In the genomic region with DNA sequence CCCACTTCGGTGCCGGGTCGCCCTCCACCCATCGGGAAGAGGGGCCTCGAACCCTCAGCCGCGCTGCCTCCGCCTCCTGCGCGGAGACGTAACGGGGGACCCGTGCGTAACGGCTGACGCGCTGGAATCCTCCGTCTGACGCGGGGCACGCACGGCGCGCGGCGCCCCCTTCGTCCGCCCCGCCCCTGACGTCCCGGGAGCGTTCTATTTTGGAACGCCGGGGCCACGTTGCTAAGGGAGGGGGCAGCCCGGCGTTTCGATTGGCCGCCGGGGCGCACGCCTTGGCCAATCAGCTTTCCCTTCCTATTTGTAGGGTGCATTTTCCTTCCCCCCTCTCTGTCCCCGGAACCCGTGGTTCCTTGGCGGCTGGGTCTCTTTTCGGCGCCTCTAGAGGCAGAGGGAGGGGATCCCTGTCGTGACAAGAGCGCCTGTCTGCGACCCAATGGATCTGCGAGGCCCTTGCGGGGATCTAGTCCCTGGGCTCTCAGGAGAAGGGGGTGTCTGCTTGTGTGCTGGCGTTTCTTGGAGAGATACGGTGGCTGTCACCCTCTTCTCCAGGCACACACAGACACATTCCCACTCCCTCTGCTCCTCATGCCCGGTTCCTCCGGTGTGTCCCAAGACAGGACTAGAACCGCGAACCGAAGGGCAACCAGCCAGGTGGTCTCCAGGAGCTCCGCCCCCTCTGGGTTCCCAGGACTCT, we compare ENCODE assay signal across 8 cellular contexts. TPM values are rescaled to one million over a fixed set of nuclear protein-coding genes. Genes with fewer than 3 reads are reported as not detected.
DNase-seq lines count a peak whose midpoint lies in the region; ATAC-seq and TF ChIP-seq lines count a peak whose summit lies in the region.

No MANE protein-coding gene starts in this region.

- ATAC-seq in GM21717 (IDR thresholded peaks at IDR 0.05; ENCODE audit: unreplicated experiment) = peak; percentile 54
- ATAC-seq in esophagus mucosa = peak; percentile 82

- in situ Hi-C loops in KBM-7 (cut with MboI; ENCODE audit: low pct_unique_long_range_greater_than_20kb, low sequenced_read_pairs) = no loop called here

- DNase-seq in DMS114 treated with DMSO at 0.1 percent for 48 hours (lab: John Stamatoyannopoulos, UW; ENCODE audit: unreplicated experiment) = peak; percentile 79
- DNase-seq in KBM-7 = peak; percentile 97
- peak; percentile 96 to 97 for DNase-seq in activated T-cell treated with anti-CD3 and anti-CD28 coated beads, Interleukin-2, amount 50 U/mL, for 48 hours
- peak; percentile 97 for DNase-seq in myocyte (ENCODE audit: low read depth)
- DNase-seq in stimulated activated CD8-positive, alpha-beta memory T cell treated with anti-CD3 and anti-CD28 coated beads, Interleukin-7, amount 100 ng/mL, for 4 hours (ENCODE audit: low read depth in 2 of 2) = peak; percentile 82 to 92

TF ChIP-seq in PFSK-1, 5 proteins besides CTCF, POLR2A, EP300 and RAD21:
- TF ChIP-seq FOXP2 (optimal IDR thresholded peaks at IDR 0.05; ENCODE audit: borderline replicate concordance, extremely low read depth, extremely low read length, insufficient read depth) (peak; percentile 92), SIN3A (IDR thresholded peaks at IDR 0.05; ENCODE audit: borderline replicate concordance, insufficient read depth, low read length) (peak; percentile 98), TAF1 (IDR thresholded peaks at IDR 0.05; ENCODE audit: borderline replicate concordance, insufficient read depth, low read length) (no peak), POLR2AphosphoS5 (IDR thresholded peaks at IDR 0.05; ENCODE audit: low read depth, low read length) (peak; percentile 51; the same call in 1 of the 2 replicates)
- TF ChIP-seq, protein P1, sequence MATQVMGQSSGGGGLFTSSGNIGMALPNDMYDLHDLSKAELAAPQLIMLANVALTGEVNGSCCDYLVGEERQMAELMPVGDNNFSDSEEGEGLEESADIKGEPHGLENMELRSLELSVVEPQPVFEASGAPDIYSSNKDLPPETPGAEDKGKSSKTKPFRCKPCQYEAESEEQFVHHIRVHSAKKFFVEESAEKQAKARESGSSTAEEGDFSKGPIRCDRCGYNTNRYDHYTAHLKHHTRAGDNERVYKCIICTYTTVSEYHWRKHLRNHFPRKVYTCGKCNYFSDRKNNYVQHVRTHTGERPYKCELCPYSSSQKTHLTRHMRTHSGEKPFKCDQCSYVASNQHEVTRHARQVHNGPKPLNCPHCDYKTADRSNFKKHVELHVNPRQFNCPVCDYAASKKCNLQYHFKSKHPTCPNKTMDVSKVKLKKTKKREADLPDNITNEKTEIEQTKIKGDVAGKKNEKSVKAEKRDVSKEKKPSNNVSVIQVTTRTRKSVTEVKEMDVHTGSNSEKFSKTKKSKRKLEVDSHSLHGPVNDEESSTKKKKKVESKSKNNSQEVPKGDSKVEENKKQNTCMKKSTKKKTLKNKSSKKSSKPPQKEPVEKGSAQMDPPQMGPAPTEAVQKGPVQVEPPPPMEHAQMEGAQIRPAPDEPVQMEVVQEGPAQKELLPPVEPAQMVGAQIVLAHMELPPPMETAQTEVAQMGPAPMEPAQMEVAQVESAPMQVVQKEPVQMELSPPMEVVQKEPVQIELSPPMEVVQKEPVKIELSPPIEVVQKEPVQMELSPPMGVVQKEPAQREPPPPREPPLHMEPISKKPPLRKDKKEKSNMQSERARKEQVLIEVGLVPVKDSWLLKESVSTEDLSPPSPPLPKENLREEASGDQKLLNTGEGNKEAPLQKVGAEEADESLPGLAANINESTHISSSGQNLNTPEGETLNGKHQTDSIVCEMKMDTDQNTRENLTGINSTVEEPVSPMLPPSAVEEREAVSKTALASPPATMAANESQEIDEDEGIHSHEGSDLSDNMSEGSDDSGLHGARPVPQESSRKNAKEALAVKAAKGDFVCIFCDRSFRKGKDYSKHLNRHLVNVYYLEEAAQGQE (IDR thresholded peaks at IDR 0.05; ENCODE audit: insufficient read depth in 1 of 2, low read depth in 2 of 2, low read length in 2 of 2) = peak in 1 of 2 experiments; percentile 40; a peak in 1 of 4 replicates

RNA-seq across cellular contexts. Expression of a gene that starts 1.5 kb away (rescaled TPM):
- polyA plus RNA-seq in PFSK-1 (2012; ENCODE audit: insufficient read length, low read depth) = 1.7 TPM
- total RNA-seq in esophagus mucosa = 2.5 TPM
- 2.0 and 4.1 TPM in 2 replicates for total RNA-seq in myocyte
- polyA plus RNA-seq in myocyte (2012) = 0.79 TPM

RNA-seq across cellular contexts. Expression of a gene that starts 27.6 kb away (rescaled TPM):
- polyA plus RNA-seq in PFSK-1 (2012; ENCODE audit: insufficient read length, low read depth) = 20.7 TPM
- total RNA-seq in esophagus mucosa (1.4 TPM), myocyte (120 and 139 TPM in 2 replicates)
- polyA plus RNA-seq in myocyte (2012) = 116 TPM

RNA-seq across cellular contexts. Expression of a gene that starts 29.0 kb away (rescaled TPM):
- polyA plus RNA-seq in PFSK-1 (2012; ENCODE audit: insufficient read length, low read depth) = 5.8 TPM
- total RNA-seq in esophagus mucosa (2.4 TPM), myocyte (0.26 and 0.64 TPM in 2 replicates)
- polyA plus RNA-seq in myocyte (2012) = 1.5 TPM

RNA-seq across cellular contexts. Expression of a gene that starts 38.0 kb away (rescaled TPM):
- polyA plus RNA-seq in PFSK-1 (2012; ENCODE audit: insufficient read length, low read depth) = 73.2 TPM
- total RNA-seq in esophagus mucosa (48.8 TPM), myocyte (54.9 and 75.2 TPM in 2 replicates)
- 49.3 TPM for polyA plus RNA-seq in myocyte (2012)

RNA-seq across cellular contexts. Expression of a gene that starts 45.6 kb away (rescaled TPM):
- polyA plus RNA-seq in PFSK-1 (2012; ENCODE audit: insufficient read length, low read depth) = 106 TPM
- 48.5 TPM for total RNA-seq in esophagus mucosa
- total RNA-seq in myocyte = 60.8 and 78.3 TPM in 2 replicates
- 96.4 TPM for polyA plus RNA-seq in myocyte (2012)

Comparison
In these comparisons a context has a peak if more than half of its experiments do, and no peak if none do; other contexts are left out.
1. Peak in every context shown above with its lines: DNase-seq and ATAC-seq.
2. RNA of a gene that starts 27.6 kb away (total RNA-seq): 120 to 139 TPM in myocyte; 1.4 TPM in esophagus mucosa (single experiment); every median in the first group is over 10 times any median in the second.